ENCODE assay signal across 12 cellular contexts in genomic region chrX:72020788-72021187, GRCh38.
DNase-seq lines count a peak whose midpoint lies in the region; ATAC-seq and TF ChIP-seq lines count a peak whose summit lies in the region.
"Had no signal": no experiment of that assay in that cellular context is flagged by ENCODE, and none has a peak within 500 bp of the region (broad histone marks: within the 10 kb centered on the region; RNA-seq: fewer than 3 reads in every experiment).

No MANE protein-coding gene starts in this region.

- ATAC-seq in GM19035 (IDR thresholded peaks at IDR 0.05; ENCODE audit: unreplicated experiment) (peak; percentile 66), GM21717 (IDR thresholded peaks at IDR 0.05; ENCODE audit: unreplicated experiment) (peak; percentile 73), left lung (no peak)
- peak; percentile 82 for ATAC-seq in stimulated activated memory B cell treated with anti-CD40 and anti-IgM and Interleukin-4, amounts not matched to agents 10 μg/mL and 1 μg/mL and 100 μg/mL, for 72 hours
- ATAC-seq: K562 had no signal

- TF ChIP-seq CTCF in MM.1S (IDR thresholded peaks at IDR 0.05; ENCODE audit: low read length) = no peak
- no peak for TF ChIP-seq CTCF in left lung (IDR thresholded peaks at IDR 0.05)
- TF ChIP-seq CTCF in foreskin fibroblast (IDR thresholded peaks at IDR 0.05; ENCODE audit: low read depth, low read length) = no peak

- H3K4me3 Mint-ChIP-seq in stimulated activated memory B cell treated with anti-CD40 and anti-IgM and Interleukin-4, amounts not matched to agents 10 μg/mL and 1 μg/mL and 100 μg/mL, for 72 hours = no peak overlapping the region

- no peaks in the 10 kb centered on the region for H3K9me3 Mint-ChIP-seq in stimulated activated memory B cell treated with anti-CD40 and anti-IgM and Interleukin-4, amounts not matched to agents 10 μg/mL and 1 μg/mL and 100 μg/mL, for 72 hours

- DNase-seq in MM.1S (peak; percentile 53), left lung (no peak), foreskin fibroblast (no peak), globus pallidus (ENCODE audit: low spot score) (no peak)
- DNase-seq: activated CD4-positive, alpha-beta T cell treated with anti-CD3 and anti-CD28 coated beads for 4 hours; NCI-H2227 treated with DMSO at 0.1 percent for 48 hours had no signal

- peaks cover 16% of the 10 kb centered on the region for H3K27me3 Mint-ChIP-seq in stimulated activated memory B cell treated with anti-CD40 and anti-IgM and Interleukin-4, amounts not matched to agents 10 μg/mL and 1 μg/mL and 100 μg/mL, for 72 hours

- H2AFZ ChIP-seq in MM.1S (ENCODE audit: low read length) = no peak overlapping the region

- no peak overlapping the region for H3K27ac Mint-ChIP-seq in stimulated activated memory B cell treated with anti-CD40 and anti-IgM and Interleukin-4, amounts not matched to agents 10 μg/mL and 1 μg/mL and 100 μg/mL, for 72 hours

- H3K4me2 ChIP-seq in MM.1S (ENCODE audit: low read depth, low read length) = no peak overlapping the region

- H3K4me1 ChIP-seq in MM.1S (ENCODE audit: low read length) (peaks cover 9% of the 10 kb centered on the region), left lung (peaks cover 0 to 4% of the 10 kb centered on the region in 2 donors)

- H3K4me3 ChIP-seq in MM.1S (ENCODE audit: low read length) = no peak overlapping the region
- no peak overlapping the region for H3K4me3 ChIP-seq in left lung
- no peak overlapping the region for H3K4me3 ChIP-seq in foreskin fibroblast (ENCODE audit: low read depth in 1 of 2, low read length in 2 of 2)
- H3K4me3 ChIP-seq: adrenal gland, K562, skin epidermis had no signal

- no peak overlapping the region for H3K9ac ChIP-seq in MM.1S (ENCODE audit: low read length)

- peaks cover 20% of the 10 kb centered on the region for H3K4me1 Mint-ChIP-seq in stimulated activated memory B cell treated with anti-CD40 and anti-IgM and Interleukin-4, amounts not matched to agents 10 μg/mL and 1 μg/mL and 100 μg/mL, for 72 hours

- no peaks in the 10 kb centered on the region for H3F3A ChIP-seq in MM.1S (ENCODE audit: insufficient read depth, low read length)

- H3K27me3 ChIP-seq in MM.1S (replicated peaks; ENCODE audit: insufficient read depth, low read length) (no peaks in the 10 kb centered on the region), left lung (peaks cover 0 to 11% of the 10 kb centered on the region in 2 donors)

- H3K27ac ChIP-seq in MM.1S (ENCODE audit: low read length) (no peak overlapping the region), left lung (peak overlapping the region in 1 of 2 donors; percentile 26)
- H3K27ac ChIP-seq: adrenal gland had no signal

- H3K36me3 ChIP-seq in MM.1S (replicated peaks; ENCODE audit: insufficient read depth, low read length) (no peaks in the 10 kb centered on the region), left lung (no peaks in the 10 kb centered on the region)
- H3K36me3 ChIP-seq: adrenal gland had no signal

- H3K79me2 ChIP-seq in MM.1S (ENCODE audit: low read length) = no peaks in the 10 kb centered on the region

- H3K9me3 ChIP-seq in MM.1S (replicated peaks; ENCODE audit: insufficient read depth, low read length) (no peaks in the 10 kb centered on the region), left lung (no peaks in the 10 kb centered on the region)
- H3K9me3 ChIP-seq: adrenal gland had no signal

- intact Hi-C loops in left lung (cut with DNase I) = no loop called here

- no peaks in the 10 kb centered on the region for H3K36me3 Mint-ChIP-seq in stimulated activated memory B cell treated with anti-CD40 and anti-IgM and Interleukin-4, amounts not matched to agents 10 μg/mL and 1 μg/mL and 100 μg/mL, for 72 hours

- H3K9me2 ChIP-seq in MM.1S (replicated peaks; ENCODE audit: insufficient read depth, low read length) = no peaks in the 10 kb centered on the region

- no peaks in the 10 kb centered on the region for H4K20me1 ChIP-seq in MM.1S (ENCODE audit: insufficient read depth, low read length)
